In the genomic region with DNA sequence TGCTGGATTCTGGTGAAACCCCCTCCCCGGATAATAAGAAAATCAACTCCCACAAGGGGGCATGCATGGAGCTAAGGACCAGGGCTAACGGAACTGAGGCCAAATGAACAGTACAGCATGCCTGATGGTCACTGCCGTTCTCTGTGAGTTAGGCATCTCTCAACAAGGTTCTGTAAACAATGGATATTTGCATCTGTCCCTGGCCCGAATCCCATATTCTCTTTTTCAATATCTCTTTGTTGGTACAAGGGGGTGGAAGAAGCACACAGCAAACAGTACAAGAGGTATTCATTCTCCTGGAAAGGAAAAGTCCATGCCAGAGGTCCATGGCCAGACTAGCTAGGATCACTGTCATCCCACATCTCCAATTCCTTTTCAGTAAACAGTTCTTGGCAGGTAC, we compare ENCODE assay signal across 21 cellular contexts. TPM values are rescaled to one million over a fixed set of nuclear protein-coding genes. Genes with fewer than 3 reads are reported as not detected.
DNase-seq lines count a peak whose midpoint lies in the region; ATAC-seq and TF ChIP-seq lines count a peak whose summit lies in the region.
"Had no signal": no experiment of that assay in that cellular context is flagged by ENCODE, and none has a peak within 500 bp of the region (broad histone marks: within the 10 kb centered on the region; RNA-seq: fewer than 3 reads in every experiment).

No MANE protein-coding gene starts in this region.

- H3K4me2 ChIP-seq in mesendoderm (ENCODE audit: low read length): no peak overlapping the region

- peak overlapping the region; percentile 60 to 83 for H3K27ac Mint-ChIP-seq in effector memory CD8-positive, alpha-beta T cell
- peak overlapping the region; percentile 81 for H3K27ac Mint-ChIP-seq in stimulated activated effector memory CD8-positive, alpha-beta T cell treated with anti-CD3 and anti-CD28 coated beads, Interleukin-12 subunit alpha, Interleukin-12 subunit beta, amount 100 ng/mL, for 72 hours

- H3K9me3 Mint-ChIP-seq in effector memory CD8-positive, alpha-beta T cell: no peaks in the 10 kb centered on the region
- no peaks in the 10 kb centered on the region for H3K9me3 Mint-ChIP-seq in stimulated activated effector memory CD8-positive, alpha-beta T cell treated with anti-CD3 and anti-CD28 coated beads, Interleukin-12 subunit alpha, Interleukin-12 subunit beta, amount 100 ng/mL, for 72 hours

- peaks cover 3% of the 10 kb centered on the region for H3K36me3 ChIP-seq in mesendoderm (ENCODE audit: control insufficient read depth, insufficient read depth, low read length)

- no peak overlapping the region for H2BK5ac ChIP-seq in mesendoderm (ENCODE audit: low read length)

- H2BK120ac ChIP-seq in mesendoderm (ENCODE audit: low read depth, low read length): no peak overlapping the region

- TF ChIP-seq CTCF in HL-60 (IDR thresholded peaks at IDR 0.05; ENCODE audit: insufficient read depth, low read length) (no peak), foreskin fibroblast (IDR thresholded peaks at IDR 0.05; ENCODE audit: low read depth, low read length) (no peak)

- H3K27ac ChIP-seq in HL-60 (replicated peaks) (peak overlapping the region; percentile 52), mesendoderm (ENCODE audit: low read depth, low read length) (no peak overlapping the region)
- H3K27ac ChIP-seq: tibial nerve, WERI-Rb-1 had no signal

- H3K4me3 ChIP-seq in HL-60 (replicated peaks; ENCODE audit: insufficient read depth, low read length) (no peak overlapping the region), foreskin fibroblast (ENCODE audit: low read depth in 1 of 2, low read length in 2 of 2) (no peak overlapping the region), mesendoderm (ENCODE audit: low read length) (no peak overlapping the region)
- H3K4me3 ChIP-seq: tibial nerve had no signal

- H3K4me3 Mint-ChIP-seq in effector memory CD8-positive, alpha-beta T cell: no peak overlapping the region
- peak overlapping the region; percentile 8 for H3K4me3 Mint-ChIP-seq in stimulated activated effector memory CD8-positive, alpha-beta T cell treated with anti-CD3 and anti-CD28 coated beads, Interleukin-12 subunit alpha, Interleukin-12 subunit beta, amount 100 ng/mL, for 72 hours

- WGBS in mesendoderm (ENCODE audit: extremely low coverage, insufficient coverage, low lambda C conversion rate): no CpG with 5 or more reads among the region's 4 CpGs

- no peak overlapping the region for H2AK5ac ChIP-seq in mesendoderm (ENCODE audit: low read length)

- no peak overlapping the region for H3K56ac ChIP-seq in mesendoderm (ENCODE audit: low read length)

- no peak overlapping the region for H2BK15ac ChIP-seq in mesendoderm (replicated peaks; ENCODE audit: low read depth)

- H3K79me1 ChIP-seq in mesendoderm (ENCODE audit: low read length): no peaks in the 10 kb centered on the region

- H4K5ac ChIP-seq in mesendoderm (ENCODE audit: low read length): no peak overlapping the region

- no peak overlapping the region for H4K8ac ChIP-seq in mesendoderm (ENCODE audit: low read depth, low read length)

- H3K9ac ChIP-seq in mesendoderm (ENCODE audit: low read length): no peak overlapping the region

- no peak overlapping the region for H3K18ac ChIP-seq in mesendoderm (ENCODE audit: low read length)

- no peak for ATAC-seq in effector memory CD8-positive, alpha-beta T cell (replicated peaks)
- ATAC-seq in stimulated activated effector memory CD8-positive, alpha-beta T cell treated with anti-CD3 and anti-CD28 coated beads, Interleukin-12 subunit alpha, Interleukin-12 subunit beta, amount 100 ng/mL, for 72 hours: no peak
- ATAC-seq: left cardiac atrium had no signal

- DNase-seq in HL-60 (ENCODE audit: low read depth in 1 of 2, low spot score in 1 of 2) (no peak), NCI-H526 treated with DMSO at 0.1 percent for 48 hours (lab: John Stamatoyannopoulos, UW) (peak; percentile 24), kidney glomerular epithelial cell (lab: John Stamatoyannopoulos, UW) (no peak), foreskin fibroblast (no peak), mesendoderm (no peak)
- no peak for DNase-seq in effector memory CD8-positive, alpha-beta T cell
- no peak for DNase-seq in stimulated activated effector memory CD8-positive, alpha-beta T cell treated with anti-CD3 and anti-CD28 coated beads, Interleukin-12 subunit alpha, Interleukin-12 subunit beta, amount 100 ng/mL, for 72 hours (ENCODE audit: low spot score in 2 of 2)
- DNase-seq: activated CD8-positive, alpha-beta memory T cell treated with anti-CD3 and anti-CD28 coated beads for 24 hours; activated effector memory CD4-positive, alpha-beta T cell treated with Interleukin-2 at 50 U/mL for 16 hours; AML-193; COR-L47; EL; left cardiac atrium; NCI-H1092; NCI-H2107; NCI-H524 treated with DMSO at 0.1 percent for 48 hours; Right ventricle myocardium superior; stimulated activated CD8-positive, alpha-beta memory T cell treated with anti-CD3 and anti-CD28 coated beads, Interleukin-4, amount 100 ng/mL, for 48 hours; SW 1271; WERI-Rb-1 had no signal

- H3K4me1 ChIP-seq in mesendoderm (ENCODE audit: control insufficient read depth, low read depth, low read length): no peaks in the 10 kb centered on the region

- H3K4ac ChIP-seq in mesendoderm (ENCODE audit: low read depth, low read length): no peak overlapping the region

- no peaks in the 10 kb centered on the region for H3K79me2 ChIP-seq in mesendoderm (ENCODE audit: control insufficient read depth, insufficient read depth, low read length)

- no peaks in the 10 kb centered on the region for H3K27me3 Mint-ChIP-seq in effector memory CD8-positive, alpha-beta T cell

- H3K23ac ChIP-seq in mesendoderm (ENCODE audit: low read length): no peak overlapping the region

- H3K36me3 Mint-ChIP-seq in effector memory CD8-positive, alpha-beta T cell (ENCODE audit: insufficient read depth): peaks cover 76% of the 10 kb centered on the region
- peaks cover 97% of the 10 kb centered on the region for H3K36me3 Mint-ChIP-seq in stimulated activated effector memory CD8-positive, alpha-beta T cell treated with anti-CD3 and anti-CD28 coated beads, Interleukin-12 subunit alpha, Interleukin-12 subunit beta, amount 100 ng/mL, for 72 hours

- H3K4me1 Mint-ChIP-seq in effector memory CD8-positive, alpha-beta T cell (ENCODE audit: low read depth in 2 of 2): peaks cover 11 to 20% of the 10 kb centered on the region in 2 donors
- peaks cover 25% of the 10 kb centered on the region for H3K4me1 Mint-ChIP-seq in stimulated activated effector memory CD8-positive, alpha-beta T cell treated with anti-CD3 and anti-CD28 coated beads, Interleukin-12 subunit alpha, Interleukin-12 subunit beta, amount 100 ng/mL, for 72 hours

- H3K27me3 ChIP-seq in HL-60 (ENCODE audit: insufficient read depth, poor library complexity, severe bottlenecking) (no peaks in the 10 kb centered on the region), mesendoderm (ENCODE audit: insufficient read depth, low read length, poor library complexity) (no peaks in the 10 kb centered on the region)
- H3K27me3 ChIP-seq: tibial nerve had no signal

RNA-seq across cellular contexts. Expression of a gene that starts 32.2 kb away (rescaled TPM):
- 0.39 TPM for polyA plus RNA-seq in mesendoderm (2013, experiment 1 of 2)
- 0.31 TPM for polyA plus RNA-seq in mesendoderm (2013, experiment 2 of 2)

RNA-seq across cellular contexts. Expression of a gene that starts 39.9 kb away (rescaled TPM):
- polyA plus RNA-seq in mesendoderm (2013, experiment 1 of 2): not detected
- polyA plus RNA-seq in mesendoderm (2013, experiment 2 of 2): not detected

RNA-seq across cellular contexts. Expression of a gene that starts 46.5 kb away (rescaled TPM):
- polyA plus RNA-seq in mesendoderm (2013, experiment 1 of 2): not detected
- not detected for polyA plus RNA-seq in mesendoderm (2013, experiment 2 of 2)
